ENCODE assay signal across 10 cellular contexts in the genomic region with DNA sequence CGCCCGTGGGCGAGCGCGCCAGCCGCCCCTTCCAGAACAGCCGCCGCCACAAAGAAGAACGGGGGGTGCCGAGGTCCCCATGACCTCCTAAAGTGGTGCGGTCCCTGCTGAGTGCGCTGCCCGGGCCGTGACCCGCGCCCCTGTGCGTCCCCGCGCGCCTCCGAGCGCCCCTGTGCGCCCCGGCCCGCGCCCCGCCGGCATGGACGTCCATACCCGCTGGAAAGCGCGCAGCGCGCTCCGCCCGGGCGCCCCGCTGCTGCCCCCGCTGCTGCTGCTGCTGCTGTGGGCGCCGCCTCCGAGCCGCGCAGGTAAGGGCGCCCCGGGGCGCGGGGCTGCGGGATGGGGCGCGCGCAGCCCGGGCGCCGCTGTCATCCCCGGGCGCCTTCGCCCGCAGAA. TPM values are rescaled to one million over a fixed set of nuclear protein-coding genes. Genes with fewer than 3 reads are reported as not detected.
DNase-seq lines count a peak whose midpoint lies in the region; ATAC-seq and TF ChIP-seq lines count a peak whose summit lies in the region.
"Had no signal": no experiment of that assay in that cellular context is flagged by ENCODE, and none has a peak within 500 bp of the region (broad histone marks: within the 10 kb centered on the region; RNA-seq: fewer than 3 reads in every experiment).

No MANE protein-coding gene starts in this region.

- H3K36me3 ChIP-seq in cardiac muscle cell (no peaks in the 10 kb centered on the region), muscle layer of colon (ENCODE audit: insufficient read depth, low read length) (no peaks in the 10 kb centered on the region), uterus (no peaks in the 10 kb centered on the region)
- no peaks in the 10 kb centered on the region for H3K36me3 ChIP-seq in effector memory CD4-positive, alpha-beta T cell (ENCODE audit: control insufficient read depth, insufficient read depth, low read length)

- peak overlapping the region; percentile 86 for H3K4me3 ChIP-seq in cardiac muscle cell
- H3K4me3 ChIP-seq in effector memory CD4-positive, alpha-beta T cell (ENCODE audit: insufficient read depth, low read depth, low read length, poor library complexity, severe bottlenecking): peak overlapping the region; percentile 51
- H3K4me3 ChIP-seq in muscle layer of colon (ENCODE audit: low read depth in 1 of 2, low read length in 2 of 2): peak overlapping the region; percentile 63 to 67
- peak overlapping the region; percentile 63 to 91 for H3K4me3 ChIP-seq in uterus

- H3K27me3 ChIP-seq in cardiac muscle cell: no peaks in the 10 kb centered on the region
- no peaks in the 10 kb centered on the region for H3K27me3 ChIP-seq in effector memory CD4-positive, alpha-beta T cell (replicated peaks; ENCODE audit: control insufficient read depth, insufficient read depth, low read length, poor library complexity, severe bottlenecking)
- H3K27me3 ChIP-seq in muscle layer of colon (ENCODE audit: control insufficient read depth in 1 of 2, insufficient read depth in 2 of 2, low read length in 2 of 2): no peaks in the 10 kb centered on the region
- no peaks in the 10 kb centered on the region for H3K27me3 ChIP-seq in uterus

- peak overlapping the region; percentile 44 for H3K27ac ChIP-seq in cardiac muscle cell
- no peak overlapping the region for H3K27ac ChIP-seq in effector memory CD4-positive, alpha-beta T cell (ENCODE audit: insufficient read depth, low read length, poor library complexity, severe bottlenecking)
- peak overlapping the region; percentile 79 for H3K27ac ChIP-seq in muscle layer of colon (ENCODE audit: low read depth, low read length)
- peak overlapping the region; percentile 91 to 98 for H3K27ac ChIP-seq in uterus

- peaks cover 26% of the 10 kb centered on the region for H3K4me1 ChIP-seq in cardiac muscle cell (ENCODE audit: low read depth)
- H3K4me1 ChIP-seq in effector memory CD4-positive, alpha-beta T cell (ENCODE audit: control insufficient read depth, insufficient read depth, low read length, poor library complexity, severe bottlenecking): no peaks in the 10 kb centered on the region
- peaks cover 34% of the 10 kb centered on the region for H3K4me1 ChIP-seq in muscle layer of colon (ENCODE audit: insufficient read depth, low read length)
- peaks cover 6 to 11% of the 10 kb centered on the region in 2 donors for H3K4me1 ChIP-seq in uterus

- DNase-seq in cardiac muscle cell (ENCODE audit: low read depth in 1 of 2, low spot score in 1 of 2) (peak in 1 of 2 donors; percentile 42), left cardiac atrium (no peak), uterus (no peak), activated gamma-delta T cell treated with Interleukin-2 at 50 U/mL for 16 hours (no peak), superior temporal gyrus (ENCODE audit: extremely low spot score) (no peak), C1 segment of cervical spinal cord (lab: John Stamatoyannopoulos, UW) (no peak)
- no peak for DNase-seq in effector memory CD4-positive, alpha-beta T cell
- DNase-seq: NCI-H2029 had no signal

- TF ChIP-seq CTCF in cardiac muscle cell (IDR thresholded peaks at IDR 0.05; ENCODE audit: low read depth, low read length) (no peak), uterus (IDR thresholded peaks at IDR 0.05) (no peak)

- no peak for ATAC-seq in left cardiac atrium

- TF ChIP-seq POLR2A in uterus (IDR thresholded peaks at IDR 0.05): no peak

- intact Hi-C loops in left cardiac atrium (cut with DNase I) (no loop called here), uterus (cut with DNase I; ENCODE audit: low total_unique reads) (loop anchor here (10.0 kb wide), 1 partner anchor 187 kb away; no protein-coding TSS in a partner anchor)

- no peaks in the 10 kb centered on the region for H3K9me3 ChIP-seq in cardiac muscle cell (ENCODE audit: low read depth)
- H3K9me3 ChIP-seq in effector memory CD4-positive, alpha-beta T cell (ENCODE audit: control insufficient read depth, low read length): no peaks in the 10 kb centered on the region
- no peaks in the 10 kb centered on the region for H3K9me3 ChIP-seq in muscle layer of colon (ENCODE audit: low read length)
- H3K9me3 ChIP-seq in uterus: no peaks in the 10 kb centered on the region

- H3K9ac ChIP-seq in muscle layer of colon (ENCODE audit: low read length): no peak overlapping the region

RNA-seq across cellular contexts. Expression of gene COL5A1, which starts 0.4 kb away (rescaled TPM):
- total RNA-seq in cardiac muscle cell: 75.5 and 129 TPM in 2 replicates
- polyA plus RNA-seq in cardiac muscle cell: 34.5 and 50.7 TPM in 2 replicates
- total RNA-seq in left cardiac atrium: 10 to 100 TPM; 29.8 to 35.2 TPM
- total RNA-seq in uterus: 100 to 1,000 TPM in 2 of 4 donors, 10 to 100 TPM in 2; 21.2 to 604 (median 129) TPM
- polyA plus RNA-seq: CD14-positive monocyte had no signal
